In the genomic region with DNA sequence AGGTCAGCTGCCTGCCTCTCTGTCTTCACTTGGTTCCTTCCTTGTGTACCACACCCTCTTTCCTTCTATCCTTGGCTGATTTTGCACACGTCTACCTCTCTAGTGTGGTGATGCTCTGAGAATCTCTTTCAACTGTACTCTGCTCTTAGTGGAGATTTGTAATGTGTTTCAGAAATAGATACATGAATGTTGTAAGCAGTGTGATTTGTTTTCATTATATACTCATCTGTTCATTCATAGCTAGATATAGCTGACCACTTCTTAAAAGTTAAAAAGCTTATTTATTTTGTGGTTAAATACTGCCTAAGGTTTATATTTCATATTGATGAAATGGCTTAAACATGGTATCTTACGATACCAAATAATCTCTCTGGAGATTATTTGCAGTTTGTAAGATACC, we compare ENCODE assay signal across 26 cellular contexts. TPM values are rescaled to one million over a fixed set of nuclear protein-coding genes. Genes with fewer than 3 reads are reported as not detected.
"Had no signal": no experiment of that assay in that cellular context is flagged by ENCODE, and none has a peak within 500 bp of the region (broad histone marks: within the 10 kb centered on the region; RNA-seq: fewer than 3 reads in every experiment).

No MANE protein-coding gene starts in this region.

- H3K4me1 Mint-ChIP-seq: IgD-negative memory B cell had no signal

- H3K27ac ChIP-seq: KMS-11, RWPE1 had no signal

- H3K9me3 Mint-ChIP-seq: IgD-negative memory B cell had no signal

- DNase-seq: Kasumi-1, MV-4-11, NCI-H1048, NCI-H1105, NCI-H1417, NCI-H1436 treated with DMSO at 0.1 percent for 48 hours, NCI-H1694, NCI-H1930, NCI-H2081, NCI-H2107, NCI-H226, NCI-H446, NCI-H510A, NCI-H524 treated with DMSO at 0.1 percent for 48 hours, NCI-H69, NCI-H774, PC-3, SHP77, SK-N-SH had no signal

- H3K36me3 Mint-ChIP-seq: IgD-negative memory B cell had no signal

- H3K4me2 ChIP-seq: KMS-11, SK-N-SH had no signal

- H3K4me3 ChIP-seq: K562 had no signal

- H3K9ac ChIP-seq: KMS-11, SK-N-SH had no signal

- ATAC-seq: HepG2, K562, Panc1, PC-3 had no signal

- H3K4me3 Mint-ChIP-seq: IgD-negative memory B cell had no signal

- H3K9me3 ChIP-seq: SK-N-SH had no signal

RNA-seq across cellular contexts. Expression of a gene that starts 3.6 kb away (rescaled TPM):
- total RNA-seq: HepG2, K562, OCI-LY7 had no signal
- polyA plus RNA-seq: HepG2, IgD-negative memory B cell, K562 had no signal
